1 cellular context compared by ENCODE assay signal in genomic region chr14:74951443-74952194, GRCh38.
A peak's percentile ranks its signal among the peaks of the same experiment; 100 is the strongest.
TF ChIP-seq lines count a peak whose summit lies in the region.

No MANE protein-coding gene starts in this region.

TF ChIP-seq in HepG2, 621 proteins besides CTCF, POLR2A, EP300 and RAD21 (continued from another document and continues in another):
- TF ChIP-seq FUBP1 (CRISPR knock-in tag; IDR thresholded peaks at IDR 0.05; ENCODE audit: borderline replicate concordance) = no peak
- TF ChIP-seq, protein P1, sequence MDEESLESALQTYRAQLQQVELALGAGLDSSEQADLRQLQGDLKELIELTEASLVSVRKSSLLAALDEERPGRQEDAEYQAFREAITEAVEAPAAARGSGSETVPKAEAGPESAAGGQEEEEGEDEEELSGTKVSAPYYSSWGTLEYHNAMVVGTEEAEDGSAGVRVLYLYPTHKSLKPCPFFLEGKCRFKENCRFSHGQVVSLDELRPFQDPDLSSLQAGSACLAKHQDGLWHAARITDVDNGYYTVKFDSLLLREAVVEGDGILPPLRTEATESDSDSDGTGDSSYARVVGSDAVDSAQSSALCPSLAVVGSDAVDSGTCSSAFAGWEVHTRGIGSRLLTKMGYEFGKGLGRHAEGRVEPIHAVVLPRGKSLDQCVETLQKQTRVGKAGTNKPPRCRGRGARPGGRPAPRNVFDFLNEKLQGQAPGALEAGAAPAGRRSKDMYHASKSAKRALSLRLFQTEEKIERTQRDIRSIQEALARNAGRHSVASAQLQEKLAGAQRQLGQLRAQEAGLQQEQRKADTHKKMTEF (CRISPR knock-in tag; IDR thresholded peaks at IDR 0.05) = peak; percentile 32; the same call in 1 of the 2 replicates
- no peak for TF ChIP-seq U2AF2 (IDR thresholded peaks at IDR 0.05; ENCODE audit: low read depth, low read length)
- peak; percentile 68; the same call in 1 of the 2 replicates for TF ChIP-seq ATF7-NPFF (CRISPR knock-in tag; IDR thresholded peaks at IDR 0.05; ENCODE audit: low read depth)
- TF ChIP-seq ZNF777 (CRISPR knock-in tag; IDR thresholded peaks at IDR 0.05) = peak; percentile 41
- no peak for TF ChIP-seq ZFP62 (CRISPR knock-in tag; IDR thresholded peaks at IDR 0.05)
- TF ChIP-seq MAFG (CRISPR knock-in tag; IDR thresholded peaks at IDR 0.05) = no peak
- peak; percentile 1; the same call in 1 of the 2 replicates for TF ChIP-seq NR2C2 (CRISPR knock-in tag; IDR thresholded peaks at IDR 0.05; ENCODE audit: borderline replicate concordance)
- no peak; the same call in 1 of the 2 replicates for TF ChIP-seq TAF1 (CRISPR knock-in tag; IDR thresholded peaks at IDR 0.05)
- TF ChIP-seq ZFP82 (CRISPR knock-in tag; IDR thresholded peaks at IDR 0.05; ENCODE audit: borderline replicate concordance) = 0 out of 2 replicates have a peak, but pooled peaks have one; percentile 87
- TF ChIP-seq, protein P2, sequence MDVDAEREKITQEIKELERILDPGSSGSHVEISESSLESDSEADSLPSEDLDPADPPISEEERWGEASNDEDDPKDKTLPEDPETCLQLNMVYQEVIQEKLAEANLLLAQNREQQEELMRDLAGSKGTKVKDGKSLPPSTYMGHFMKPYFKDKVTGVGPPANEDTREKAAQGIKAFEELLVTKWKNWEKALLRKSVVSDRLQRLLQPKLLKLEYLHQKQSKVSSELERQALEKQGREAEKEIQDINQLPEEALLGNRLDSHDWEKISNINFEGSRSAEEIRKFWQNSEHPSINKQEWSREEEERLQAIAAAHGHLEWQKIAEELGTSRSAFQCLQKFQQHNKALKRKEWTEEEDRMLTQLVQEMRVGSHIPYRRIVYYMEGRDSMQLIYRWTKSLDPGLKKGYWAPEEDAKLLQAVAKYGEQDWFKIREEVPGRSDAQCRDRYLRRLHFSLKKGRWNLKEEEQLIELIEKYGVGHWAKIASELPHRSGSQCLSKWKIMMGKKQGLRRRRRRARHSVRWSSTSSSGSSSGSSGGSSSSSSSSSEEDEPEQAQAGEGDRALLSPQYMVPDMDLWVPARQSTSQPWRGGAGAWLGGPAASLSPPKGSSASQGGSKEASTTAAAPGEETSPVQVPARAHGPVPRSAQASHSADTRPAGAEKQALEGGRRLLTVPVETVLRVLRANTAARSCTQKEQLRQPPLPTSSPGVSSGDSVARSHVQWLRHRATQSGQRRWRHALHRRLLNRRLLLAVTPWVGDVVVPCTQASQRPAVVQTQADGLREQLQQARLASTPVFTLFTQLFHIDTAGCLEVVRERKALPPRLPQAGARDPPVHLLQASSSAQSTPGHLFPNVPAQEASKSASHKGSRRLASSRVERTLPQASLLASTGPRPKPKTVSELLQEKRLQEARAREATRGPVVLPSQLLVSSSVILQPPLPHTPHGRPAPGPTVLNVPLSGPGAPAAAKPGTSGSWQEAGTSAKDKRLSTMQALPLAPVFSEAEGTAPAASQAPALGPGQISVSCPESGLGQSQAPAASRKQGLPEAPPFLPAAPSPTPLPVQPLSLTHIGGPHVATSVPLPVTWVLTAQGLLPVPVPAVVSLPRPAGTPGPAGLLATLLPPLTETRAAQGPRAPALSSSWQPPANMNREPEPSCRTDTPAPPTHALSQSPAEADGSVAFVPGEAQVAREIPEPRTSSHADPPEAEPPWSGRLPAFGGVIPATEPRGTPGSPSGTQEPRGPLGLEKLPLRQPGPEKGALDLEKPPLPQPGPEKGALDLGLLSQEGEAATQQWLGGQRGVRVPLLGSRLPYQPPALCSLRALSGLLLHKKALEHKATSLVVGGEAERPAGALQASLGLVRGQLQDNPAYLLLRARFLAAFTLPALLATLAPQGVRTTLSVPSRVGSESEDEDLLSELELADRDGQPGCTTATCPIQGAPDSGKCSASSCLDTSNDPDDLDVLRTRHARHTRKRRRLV (CRISPR knock-in tag; IDR thresholded peaks at IDR 0.05) = no peak
- no peak for TF ChIP-seq CBFB (CRISPR knock-in tag; IDR thresholded peaks at IDR 0.05)
- TF ChIP-seq ATRX (CRISPR knock-in tag; IDR thresholded peaks at IDR 0.05; ENCODE audit: borderline replicate concordance) = no peak
- TF ChIP-seq ZNF335 (CRISPR knock-in tag; IDR thresholded peaks at IDR 0.05) = 0 out of 2 replicates have a peak, but pooled peaks have one; percentile 4
- peak; percentile 49 for TF ChIP-seq PHF21A (CRISPR knock-in tag; IDR thresholded peaks at IDR 0.05)
- TF ChIP-seq ZZZ3 (CRISPR knock-in tag; IDR thresholded peaks at IDR 0.05; ENCODE audit: borderline replicate concordance) = no peak
- TF ChIP-seq, protein P3, sequence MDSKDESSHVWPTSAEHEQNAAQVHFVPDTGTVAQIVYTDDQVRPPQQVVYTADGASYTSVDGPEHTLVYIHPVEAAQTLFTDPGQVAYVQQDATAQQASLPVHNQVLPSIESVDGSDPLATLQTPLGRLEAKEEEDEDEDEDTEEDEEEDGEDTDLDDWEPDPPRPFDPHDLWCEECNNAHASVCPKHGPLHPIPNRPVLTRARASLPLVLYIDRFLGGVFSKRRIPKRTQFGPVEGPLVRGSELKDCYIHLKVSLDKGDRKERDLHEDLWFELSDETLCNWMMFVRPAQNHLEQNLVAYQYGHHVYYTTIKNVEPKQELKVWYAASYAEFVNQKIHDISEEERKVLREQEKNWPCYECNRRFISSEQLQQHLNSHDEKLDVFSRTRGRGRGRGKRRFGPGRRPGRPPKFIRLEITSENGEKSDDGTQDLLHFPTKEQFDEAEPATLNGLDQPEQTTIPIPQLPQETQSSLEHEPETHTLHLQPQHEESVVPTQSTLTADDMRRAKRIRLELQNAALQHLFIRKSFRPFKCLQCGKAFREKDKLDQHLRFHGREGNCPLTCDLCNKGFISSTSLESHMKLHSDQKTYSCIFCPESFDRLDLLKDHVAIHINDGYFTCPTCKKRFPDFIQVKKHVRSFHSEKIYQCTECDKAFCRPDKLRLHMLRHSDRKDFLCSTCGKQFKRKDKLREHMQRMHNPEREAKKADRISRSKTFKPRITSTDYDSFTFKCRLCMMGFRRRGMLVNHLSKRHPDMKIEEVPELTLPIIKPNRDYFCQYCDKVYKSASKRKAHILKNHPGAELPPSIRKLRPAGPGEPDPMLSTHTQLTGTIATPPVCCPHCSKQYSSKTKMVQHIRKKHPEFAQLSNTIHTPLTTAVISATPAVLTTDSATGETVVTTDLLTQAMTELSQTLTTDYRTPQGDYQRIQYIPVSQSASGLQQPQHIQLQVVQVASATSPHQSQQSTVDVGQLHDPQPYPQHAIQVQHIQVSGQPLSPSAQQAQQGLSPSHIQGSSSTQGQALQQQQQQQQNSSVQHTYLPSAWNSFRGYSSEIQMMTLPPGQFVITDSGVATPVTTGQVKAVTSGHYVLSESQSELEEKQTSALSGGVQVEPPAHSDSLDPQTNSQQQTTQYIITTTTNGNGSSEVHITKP (CRISPR knock-in tag; IDR thresholded peaks at IDR 0.05; ENCODE audit: low read depth) = no peak
- no peak for TF ChIP-seq SRSF4 (IDR thresholded peaks at IDR 0.05; ENCODE audit: low read depth, low read length, poor library complexity, severe bottlenecking)
- TF ChIP-seq ZNF292 (CRISPR knock-in tag; IDR thresholded peaks at IDR 0.05; ENCODE audit: borderline replicate concordance, low read depth) = no peak
- TF ChIP-seq KDM2A (CRISPR knock-in tag; IDR thresholded peaks at IDR 0.05; ENCODE audit: borderline replicate concordance, low read depth) = peak; percentile 47; the same call in 1 of the 2 replicates
- TF ChIP-seq, protein P4, sequence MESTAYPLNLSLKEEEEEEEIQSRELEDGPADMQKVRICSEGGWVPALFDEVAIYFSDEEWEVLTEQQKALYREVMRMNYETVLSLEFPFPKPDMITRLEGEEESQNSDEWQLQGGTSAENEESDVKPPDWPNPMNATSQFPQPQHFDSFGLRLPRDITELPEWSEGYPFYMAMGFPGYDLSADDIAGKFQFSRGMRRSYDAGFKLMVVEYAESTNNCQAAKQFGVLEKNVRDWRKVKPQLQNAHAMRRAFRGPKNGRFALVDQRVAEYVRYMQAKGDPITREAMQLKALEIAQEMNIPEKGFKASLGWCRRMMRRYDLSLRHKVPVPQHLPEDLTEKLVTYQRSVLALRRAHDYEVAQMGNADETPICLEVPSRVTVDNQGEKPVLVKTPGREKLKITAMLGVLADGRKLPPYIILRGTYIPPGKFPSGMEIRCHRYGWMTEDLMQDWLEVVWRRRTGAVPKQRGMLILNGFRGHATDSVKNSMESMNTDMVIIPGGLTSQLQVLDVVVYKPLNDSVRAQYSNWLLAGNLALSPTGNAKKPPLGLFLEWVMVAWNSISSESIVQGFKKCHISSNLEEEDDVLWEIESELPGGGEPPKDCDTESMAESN (CRISPR knock-in tag; conservative IDR thresholded peaks at IDR 0.05) = peak; percentile 75; the same call in 1 of the 2 replicates
- no peak for TF ChIP-seq FIP1L1 (IDR thresholded peaks at IDR 0.05; ENCODE audit: borderline replicate concordance, insufficient read depth, low read depth, low read length)
- TF ChIP-seq, protein P5, sequence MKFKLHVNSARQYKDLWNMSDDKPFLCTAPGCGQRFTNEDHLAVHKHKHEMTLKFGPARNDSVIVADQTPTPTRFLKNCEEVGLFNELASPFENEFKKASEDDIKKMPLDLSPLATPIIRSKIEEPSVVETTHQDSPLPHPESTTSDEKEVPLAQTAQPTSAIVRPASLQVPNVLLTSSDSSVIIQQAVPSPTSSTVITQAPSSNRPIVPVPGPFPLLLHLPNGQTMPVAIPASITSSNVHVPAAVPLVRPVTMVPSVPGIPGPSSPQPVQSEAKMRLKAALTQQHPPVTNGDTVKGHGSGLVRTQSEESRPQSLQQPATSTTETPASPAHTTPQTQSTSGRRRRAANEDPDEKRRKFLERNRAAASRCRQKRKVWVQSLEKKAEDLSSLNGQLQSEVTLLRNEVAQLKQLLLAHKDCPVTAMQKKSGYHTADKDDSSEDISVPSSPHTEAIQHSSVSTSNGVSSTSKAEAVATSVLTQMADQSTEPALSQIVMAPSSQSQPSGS (CRISPR knock-in tag; IDR thresholded peaks at IDR 0.05) = no peak
- TF ChIP-seq ZMYM4 (CRISPR knock-in tag; IDR thresholded peaks at IDR 0.05) = 0 out of 2 replicates have a peak, but pooled peaks have one; percentile 6
- peak; percentile 13; the same call in 1 of the 2 replicates for TF ChIP-seq ELF3 (CRISPR knock-in tag; IDR thresholded peaks at IDR 0.05)
- TF ChIP-seq ZNF597 (CRISPR knock-in tag; IDR thresholded peaks at IDR 0.05) = no peak
- peak; percentile 87 for TF ChIP-seq ZNF687 (CRISPR knock-in tag; IDR thresholded peaks at IDR 0.05)
- TF ChIP-seq NCOA5 (CRISPR knock-in tag; IDR thresholded peaks at IDR 0.05) = no peak
- no peak for TF ChIP-seq RCOR2 (CRISPR knock-in tag; IDR thresholded peaks at IDR 0.05)
- no peak; the same call in 1 of the 2 replicates for TF ChIP-seq BRD4 (CRISPR knock-in tag; IDR thresholded peaks at IDR 0.05)
- TF ChIP-seq RFX3 (CRISPR knock-in tag; IDR thresholded peaks at IDR 0.05) = no peak
- TF ChIP-seq AKAP8 (CRISPR knock-in tag; IDR thresholded peaks at IDR 0.05) = no peak
- TF ChIP-seq SMYD3 (CRISPR knock-in tag; IDR thresholded peaks at IDR 0.05) = 0 out of 2 replicates have a peak, but pooled peaks have one; percentile 32
- peak; percentile 28 for TF ChIP-seq SRSF1 (optimal IDR thresholded peaks at IDR 0.05; ENCODE audit: low read depth, low read length)
- no peak for TF ChIP-seq TRIM22 (IDR thresholded peaks at IDR 0.05)
- no peak for TF ChIP-seq NCOA1 (CRISPR knock-in tag; IDR thresholded peaks at IDR 0.05)
